In the genomic region with DNA sequence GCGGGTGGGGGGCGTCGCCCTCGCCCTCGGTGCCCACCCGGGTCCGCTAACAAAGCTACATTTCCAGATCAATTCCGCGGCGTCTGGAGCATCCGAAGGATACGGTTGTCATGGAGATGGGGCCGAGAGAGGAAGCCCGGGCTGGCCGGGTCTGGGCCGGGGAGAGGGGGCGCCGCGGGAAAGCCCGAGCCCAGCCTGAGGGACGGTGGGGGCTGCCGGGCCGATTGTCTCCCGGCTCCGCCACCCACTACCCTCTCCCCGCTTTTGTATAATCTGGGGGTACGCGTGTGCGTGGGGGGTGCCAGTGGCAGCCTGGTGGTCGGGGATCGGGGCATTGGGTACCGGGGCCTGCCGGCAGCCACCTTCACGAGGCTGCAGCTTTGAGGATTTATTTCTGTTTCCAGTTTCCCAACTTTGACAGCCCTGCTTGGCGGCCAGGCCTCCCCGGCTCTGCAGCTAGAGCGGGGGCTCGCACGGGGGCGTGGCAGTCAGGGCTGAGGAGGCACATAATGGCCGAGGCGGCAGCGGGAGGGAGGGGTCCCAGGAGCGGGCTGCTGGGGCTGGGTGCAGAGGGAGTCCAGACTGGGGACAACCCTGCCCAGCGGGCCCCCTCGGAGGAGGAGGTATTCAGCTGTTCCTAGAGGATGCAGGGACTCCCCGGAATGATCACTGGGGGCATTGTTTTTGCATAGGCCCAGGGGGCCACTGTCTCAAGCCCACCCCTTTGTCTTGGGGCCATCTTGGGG, we compare ENCODE assay signal across 10 cellular contexts. TPM values are rescaled to one million over a fixed set of nuclear protein-coding genes. Genes with fewer than 3 reads are reported as not detected.
A peak's percentile ranks its signal among the peaks of the same experiment; 100 is the strongest.
DNase-seq lines count a peak whose midpoint lies in the region; ATAC-seq and TF ChIP-seq lines count a peak whose summit lies in the region.
"Had no signal": no experiment of that assay in that cellular context is flagged by ENCODE, and none has a peak within 500 bp of the region (broad histone marks: within the 10 kb centered on the region; RNA-seq: fewer than 3 reads in every experiment).

No MANE protein-coding gene starts in this region.

- H3K9me3 Mint-ChIP-seq in CD4-positive, alpha-beta T cell, result no peaks in the 10 kb centered on the region
- no peaks in the 10 kb centered on the region for H3K9me3 Mint-ChIP-seq in natural killer cell
- H3K9me3 Mint-ChIP-seq: T-helper 2 cell treated with Interferon-gamma antibody and Interleukin-4, amounts not matched to agents 5 μg/mL and 100 μg/mL, for 36 hours had no signal

- TF ChIP-seq CTCF in CD4-positive, alpha-beta T cell (IDR thresholded peaks at IDR 0.05), result no peak
- TF ChIP-seq CTCF in HCT116 (IDR thresholded peaks at IDR 0.05 in 2 of 3, conservative IDR thresholded peaks at IDR 0.05 in 1 of 3; ENCODE audit: borderline replicate concordance in 1 of 3, insufficient read depth in 1 of 3, low read depth in 2 of 3, low read length in 2 of 3), result no peak
- no peak for TF ChIP-seq CTCF in coronary artery (IDR thresholded peaks at IDR 0.05)
- TF ChIP-seq CTCF in natural killer cell (IDR thresholded peaks at IDR 0.05), result no peak
- TF ChIP-seq CTCF in foreskin keratinocyte (conservative IDR thresholded peaks at IDR 0.05), result no peak

- H3K27ac Mint-ChIP-seq in CD4-positive, alpha-beta T cell, result no peak overlapping the region
- H3K27ac Mint-ChIP-seq in natural killer cell, result no peak overlapping the region
- H3K27ac Mint-ChIP-seq: T-helper 2 cell treated with Interferon-gamma antibody and Interleukin-4, amounts not matched to agents 5 μg/mL and 100 μg/mL, for 36 hours had no signal

- TF ChIP-seq POLR2A in HCT116 (IDR thresholded peaks at IDR 0.05; ENCODE audit: borderline replicate concordance, extremely low read depth, insufficient read depth, insufficient read length), result no peak

- H3K4me1 Mint-ChIP-seq in CD4-positive, alpha-beta T cell (ENCODE audit: low read depth), result peaks cover 13% of the 10 kb centered on the region
- peaks cover 0 to 6% of the 10 kb centered on the region in 2 donors for H3K4me1 Mint-ChIP-seq in natural killer cell

- DNase-seq in CD4-positive, alpha-beta T cell, result no peak
- no peak for DNase-seq in HCT116 (ENCODE audit: low read depth, low spot score)
- no peak for DNase-seq in coronary artery (ENCODE audit: low spot score)
- DNase-seq in natural killer cell, result no peak
- DNase-seq in NCI-H2081 (lab: John Stamatoyannopoulos, UW), result no peak
- DNase-seq in foreskin keratinocyte, result no peak
- DNase-seq: NCI-H2171 had no signal

- H3K4me3 ChIP-seq in HCT116 (replicated peaks in 1 of 2; ENCODE audit: low read depth in 1 of 2, low read length in 2 of 2) (no peak overlapping the region), coronary artery (peak overlapping the region; percentile 77)

- no peak overlapping the region for H2AFZ ChIP-seq in HCT116 (ENCODE audit: low read depth, low read length, poor library complexity, severe bottlenecking)

- H3K9me3 ChIP-seq in CD4-positive, alpha-beta T cell (ENCODE audit: control insufficient read depth, low read length), result no peaks in the 10 kb centered on the region
- H3K9me3 ChIP-seq in HCT116 (ENCODE audit: control insufficient read depth in 1 of 2, insufficient read depth in 1 of 2, low read depth in 1 of 2, low read length in 2 of 2), result no peaks in the 10 kb centered on the region
- H3K9me3 ChIP-seq: ovary had no signal

- no peaks in the 10 kb centered on the region for H3K9me2 ChIP-seq in HCT116 (ENCODE audit: insufficient read depth)

- peak overlapping the region; percentile 68 for H3K4me2 ChIP-seq in HCT116 (ENCODE audit: low read length)

- H3K9ac ChIP-seq in HCT116 (ENCODE audit: low read length), result no peak overlapping the region

- ATAC-seq in CD4-positive, alpha-beta T cell (ENCODE audit: poor library complexity), result no peak
- ATAC-seq in HCT116 (no peak; the same call in 1 of the 2 replicates), natural killer cell (peak in 2 of 3 donors; percentile 21 to 38), foreskin keratinocyte (no peak), GM21390 (IDR thresholded peaks at IDR 0.05; ENCODE audit: unreplicated experiment) (no peak)

- TF ChIP-seq RAD21 in HCT116 (IDR thresholded peaks at IDR 0.05; ENCODE audit: low read depth), result no peak

- no peaks in the 10 kb centered on the region for H4K20me1 ChIP-seq in HCT116 (ENCODE audit: insufficient read depth)

- RAD21 ChIA-PET in HCT116 (lab: Charles Lee; ENCODE audit: low non-redundant PET in 1 of 2, low total read pairs in 2 of 2, uncharacterized antibody in 2 of 2, unreplicated experiment in 2 of 2), result no interaction called here

- CTCF ChIA-PET in CD4-positive, alpha-beta T cell (lab: Charles Lee), result interaction anchor here (0.9 to 1.0 kb wide), 2 partner anchors 9 kb away, joined by 3 read pairs; no protein-coding TSS in a partner anchor
- CTCF ChIA-PET in HCT116 (lab: Charles Lee), result interaction anchor here (1.7 to 2.7 kb wide), 2 partner anchors 9 to 172 kb away, joined by 6 to 13 read pairs; no protein-coding TSS in a partner anchor

- peaks cover 61% of the 10 kb centered on the region for H3K27me3 ChIP-seq in CD4-positive, alpha-beta T cell (ENCODE audit: control insufficient read depth, insufficient read depth, low read length)
- peaks cover 47% of the 10 kb centered on the region for H3K27me3 ChIP-seq in HCT116 (ENCODE audit: insufficient read depth, low read length)
- peaks cover 75% of the 10 kb centered on the region for H3K27me3 ChIP-seq in foreskin keratinocyte
- H3K27me3 ChIP-seq: ovary had no signal

- BruUV-seq in HCT116 (replicated peaks; lab: Mats Ljungman, UMichigan), result no TSS peak

- intact Hi-C loops in CD4-positive, alpha-beta T cell (cut with DNase I, micrococcal nuclease), result no loop called here
- intact Hi-C loops in HCT116 (cut with micrococcal nuclease), result no loop called here
- intact Hi-C loops in natural killer cell (cut with micrococcal nuclease), result no loop called here

- H3K79me2 ChIP-seq in HCT116 (ENCODE audit: insufficient read depth, low read length), result no peaks in the 10 kb centered on the region

- H3K4me3 Mint-ChIP-seq in CD4-positive, alpha-beta T cell, result peak overlapping the region; percentile 70
- H3K4me3 Mint-ChIP-seq in natural killer cell, result peak overlapping the region; percentile 73
- H3K4me3 Mint-ChIP-seq: T-helper 2 cell treated with Interferon-gamma antibody and Interleukin-4, amounts not matched to agents 5 μg/mL and 100 μg/mL, for 36 hours had no signal

- H3K27me3 Mint-ChIP-seq in CD4-positive, alpha-beta T cell, result peaks cover 84% of the 10 kb centered on the region
- peaks cover 48 to 66% of the 10 kb centered on the region in 2 donors for H3K27me3 Mint-ChIP-seq in natural killer cell (ENCODE audit: low read depth in 2 of 2)

- H3K4me1 ChIP-seq in HCT116 (ENCODE audit: control insufficient read depth in 1 of 2, insufficient read depth in 2 of 2, low read length in 2 of 2) (peaks cover 0 to 9% of the 10 kb centered on the region in 2 experiments; a peak in 2 of 4 replicates), foreskin keratinocyte (no peaks in the 10 kb centered on the region)

- H3K36me3 Mint-ChIP-seq in CD4-positive, alpha-beta T cell (ENCODE audit: low read depth), result no peaks in the 10 kb centered on the region
- no peaks in the 10 kb centered on the region for H3K36me3 Mint-ChIP-seq in natural killer cell

- H3K27ac ChIP-seq in CD4-positive, alpha-beta T cell (ENCODE audit: low read depth, low read length), result no peak overlapping the region
- no peak overlapping the region for H3K27ac ChIP-seq in HCT116 (ENCODE audit: low read depth, low read length)
- no peak overlapping the region for H3K27ac ChIP-seq in coronary artery
- no peak overlapping the region for H3K27ac ChIP-seq in foreskin keratinocyte
- H3K27ac ChIP-seq: ovary had no signal

- no peaks in the 10 kb centered on the region for H3K36me3 ChIP-seq in HCT116 (ENCODE audit: control insufficient read depth in 1 of 2, insufficient read depth in 2 of 2, low read length in 2 of 2)
- H3K36me3 ChIP-seq: ovary had no signal

- POLR2A ChIA-PET in CD4-positive, alpha-beta T cell (lab: Charles Lee), result interaction anchor here (1.0 kb wide), 1 partner anchor 9 kb away, joined by 3 read pairs; no protein-coding TSS in a partner anchor
- POLR2A ChIA-PET in HCT116 (lab: Charles Lee), result no interaction called here

TF ChIP-seq in HCT116, 20 proteins besides CTCF, POLR2A, EP300 and RAD21 (continues in another document):
- no peak for TF ChIP-seq JUND (IDR thresholded peaks at IDR 0.05)
- TF ChIP-seq, protein P1, sequence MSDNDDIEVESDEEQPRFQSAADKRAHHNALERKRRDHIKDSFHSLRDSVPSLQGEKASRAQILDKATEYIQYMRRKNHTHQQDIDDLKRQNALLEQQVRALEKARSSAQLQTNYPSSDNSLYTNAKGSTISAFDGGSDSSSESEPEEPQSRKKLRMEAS (IDR thresholded peaks at IDR 0.05), result no peak
- TF ChIP-seq ELF1 (IDR thresholded peaks at IDR 0.05; ENCODE audit: borderline replicate concordance, low read depth), result no peak
- TF ChIP-seq ZFX (IDR thresholded peaks at IDR 0.05), result no peak
- no peak for TF ChIP-seq EZH2phosphoT487 (IDR thresholded peaks at IDR 0.05; ENCODE audit: borderline replicate concordance)
- TF ChIP-seq, protein P2, sequence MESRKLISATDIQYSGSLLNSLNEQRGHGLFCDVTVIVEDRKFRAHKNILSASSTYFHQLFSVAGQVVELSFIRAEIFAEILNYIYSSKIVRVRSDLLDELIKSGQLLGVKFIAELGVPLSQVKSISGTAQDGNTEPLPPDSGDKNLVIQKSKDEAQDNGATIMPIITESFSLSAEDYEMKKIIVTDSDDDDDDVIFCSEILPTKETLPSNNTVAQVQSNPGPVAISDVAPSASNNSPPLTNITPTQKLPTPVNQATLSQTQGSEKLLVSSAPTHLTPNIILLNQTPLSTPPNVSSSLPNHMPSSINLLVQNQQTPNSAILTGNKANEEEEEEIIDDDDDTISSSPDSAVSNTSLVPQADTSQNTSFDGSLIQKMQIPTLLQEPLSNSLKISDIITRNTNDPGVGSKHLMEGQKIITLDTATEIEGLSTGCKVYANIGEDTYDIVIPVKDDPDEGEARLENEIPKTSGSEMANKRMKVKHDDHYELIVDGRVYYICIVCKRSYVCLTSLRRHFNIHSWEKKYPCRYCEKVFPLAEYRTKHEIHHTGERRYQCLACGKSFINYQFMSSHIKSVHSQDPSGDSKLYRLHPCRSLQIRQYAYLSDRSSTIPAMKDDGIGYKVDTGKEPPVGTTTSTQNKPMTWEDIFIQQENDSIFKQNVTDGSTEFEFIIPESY (IDR thresholded peaks at IDR 0.05; ENCODE audit: extremely low read depth, insufficient replicate concordance, low read length), result no peak
- TF ChIP-seq, protein P3, sequence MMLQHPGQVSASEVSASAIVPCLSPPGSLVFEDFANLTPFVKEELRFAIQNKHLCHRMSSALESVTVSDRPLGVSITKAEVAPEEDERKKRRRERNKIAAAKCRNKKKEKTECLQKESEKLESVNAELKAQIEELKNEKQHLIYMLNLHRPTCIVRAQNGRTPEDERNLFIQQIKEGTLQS (IDR thresholded peaks at IDR 0.05), result no peak
- no peak for TF ChIP-seq SIN3A (IDR thresholded peaks at IDR 0.05; ENCODE audit: low read depth)
- TF ChIP-seq FOSL1 (IDR thresholded peaks at IDR 0.05; ENCODE audit: low read depth), result no peak
- TF ChIP-seq CEBPB (IDR thresholded peaks at IDR 0.05; ENCODE audit: low read depth), result no peak

RNA-seq across cellular contexts. Expression of a gene that starts 0.6 kb away (rescaled TPM):
- under 1 TPM in 1 of 2 experiments, not detected in 1; 0.08 TPM for total RNA-seq in CD4-positive, alpha-beta T cell
- total RNA-seq in HCT116 (2021; ENCODE audit: unreplicated experiment), result 0.79 TPM
- 0.25 and 0.29 TPM in 2 replicates for polyA plus RNA-seq in HCT116 (2012)
- total RNA-seq in natural killer cell, result 1 to 10 TPM; 1.3 to 2.5 (median 1.3) TPM
- total RNA-seq in foreskin keratinocyte, result not detected in 2 replicates
- not detected in 2 replicates for polyA plus RNA-seq in foreskin keratinocyte

Comparison
In these comparisons a context has a peak if more than half of its experiments do, and no peak if none do; other contexts are left out.
1. ATAC-seq: peak in natural killer cell (2 of 3); none in CD4-positive, alpha-beta T cell (single experiment), HCT116 (single experiment), foreskin keratinocyte (single experiment) and GM21390 (single experiment).